In the genomic region with DNA sequence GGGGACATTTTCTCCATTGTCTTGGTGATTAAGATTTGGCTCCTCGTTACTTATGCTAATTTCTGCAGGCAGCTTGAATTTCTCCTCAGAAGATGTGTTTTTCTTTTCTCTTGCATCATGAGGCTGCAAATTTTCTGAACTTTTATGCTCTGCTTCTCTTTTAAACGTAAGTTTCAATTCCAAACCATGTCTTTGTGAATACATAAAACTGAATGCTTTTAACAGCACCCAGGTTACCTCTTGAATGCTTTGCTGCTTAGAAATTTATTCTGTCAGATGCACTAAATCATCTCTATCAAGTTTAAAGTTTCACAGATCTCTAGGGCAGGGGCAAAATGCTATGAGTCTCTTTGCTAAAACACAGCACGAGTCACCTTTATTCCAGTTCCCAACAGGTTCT, we compare ENCODE assay signal across 29 cellular contexts.
"Had no signal": no experiment of that assay in that cellular context is flagged by ENCODE, and none has a peak within 500 bp of the region (broad histone marks: within the 10 kb centered on the region; RNA-seq: fewer than 3 reads in every experiment).

No MANE protein-coding gene starts in this region.

- H3K27ac ChIP-seq: stomach, suprapubic skin, testis, thoracic aorta, thyroid gland, tibial artery, tibial nerve, transverse colon, upper lobe of left lung, upper lobe of right lung, uterus, vagina had no signal

- H3K27me3 ChIP-seq: stomach, suprapubic skin, testis, thyroid gland, tibial artery, tibial nerve, transverse colon, upper lobe of left lung, upper lobe of right lung, uterus, vagina had no signal

- H3K36me3 Mint-ChIP-seq: stimulated activated effector memory CD8-positive, alpha-beta T cell treated with anti-CD3 and anti-CD28 coated beads, Interleukin-12 subunit alpha, Interleukin-12 subunit beta, amount 100 ng/mL, for 72 hours had no signal

- H3K36me3 ChIP-seq: stomach, suprapubic skin, thoracic aorta, thyroid gland, tibial nerve, transverse colon, upper lobe of left lung, upper lobe of right lung, uterus, vagina had no signal

- ATAC-seq: stimulated activated effector memory CD8-positive, alpha-beta T cell treated with anti-CD3 and anti-CD28 coated beads, Interleukin-12 subunit alpha, Interleukin-12 subunit beta, amount 100 ng/mL, for 72 hours; stimulated activated memory B cell treated with anti-CD40 and anti-IgM and Interleukin-4, amounts not matched to agents 10 μg/mL and 1 μg/mL and 100 μg/mL, for 72 hours; stimulated activated naive B cell treated with anti-CD40 and anti-IgM and Interleukin-4, amounts not matched to agents 10 μg/mL and 1 μg/mL and 100 μg/mL, for 72 hours; stimulated activated naive CD8-positive, alpha-beta T cell treated with anti-CD3 and anti-CD28 coated beads, Interleukin-15, amount 100 ng/mL, for 72 hours; stimulated activated naive CD8-positive, alpha-beta T cell treated with anti-CD3 and anti-CD28 coated beads, Interleukin-15, Interleukin-2, amounts not matched to agents 100 U/mL and 50 U/mL, for 24 hours; upper lobe of right lung had no signal

- H3K9me3 ChIP-seq: testis, thyroid gland, vagina had no signal

- H3K4me1 Mint-ChIP-seq: stimulated activated effector memory CD8-positive, alpha-beta T cell treated with anti-CD3 and anti-CD28 coated beads, Interleukin-12 subunit alpha, Interleukin-12 subunit beta, amount 100 ng/mL, for 72 hours; stimulated activated naive CD8-positive, alpha-beta T cell treated with anti-CD3 and anti-CD28 coated beads, Interleukin-15, amount 100 ng/mL, for 72 hours had no signal

- FAIRE-seq: urothelium cell line had no signal

- H3K27me3 Mint-ChIP-seq: stimulated activated memory B cell treated with anti-CD40 and anti-IgM and Interleukin-4, amounts not matched to agents 10 μg/mL and 1 μg/mL and 100 μg/mL, for 72 hours; stimulated activated naive CD8-positive, alpha-beta T cell treated with anti-CD3 and anti-CD28 coated beads, Interleukin-15, amount 100 ng/mL, for 72 hours; stimulated activated naive CD8-positive, alpha-beta T cell treated with anti-CD3 and anti-CD28 coated beads, Interleukin-15, Interleukin-2, amounts not matched to agents 100 ng/mL and 50 ng/mL, for 24 hours; type B pancreatic cell had no signal

- H3K4me3 ChIP-seq: stomach, suprapubic skin, testis, thoracic aorta, thyroid gland, tibial artery, tibial nerve, transverse colon, upper lobe of left lung, upper lobe of right lung, uterus, vagina had no signal

- DNase-seq: stimulated activated CD4-positive, alpha-beta T cell treated with anti-CD3 and anti-CD28 coated beads, Interleukin-2, amount 100 ng/mL, for 48 hours; stimulated activated CD4-positive, alpha-beta T cell treated with anti-CD3 and anti-CD28 coated beads, Interleukin-4, amount 100 ng/mL, for 1 hour; stimulated activated CD4-positive, alpha-beta T cell treated with anti-CD3 and anti-CD28 coated beads, Interleukin-4, amount 100 ng/mL, for 24 hours; stimulated activated CD4-positive, alpha-beta T cell treated with anti-CD3 and anti-CD28 coated beads, Interleukin-4, amount 100 ng/mL, for 4 hours; stimulated activated CD8-positive, alpha-beta memory T cell treated with anti-CD3 and anti-CD28 coated beads, Interleukin-4, amount 100 ng/mL, for 48 hours; stimulated activated naive B cell treated with anti-CD40 and anti-IgM and Interleukin-4, amounts not matched to agents 10 μg/mL and 1 μg/mL and 100 μg/mL, for 72 hours; stimulated activated naive CD4-positive, alpha-beta T cell; stimulated activated naive CD4-positive, alpha-beta T cell treated with Interleukin-2 at 50 U/mL for 16 hours; stimulated activated naive CD8-positive, alpha-beta T cell treated with anti-CD3 and anti-CD28 coated beads, Interleukin-15, amount 100 ng/mL, for 72 hours; stimulated activated naive CD8-positive, alpha-beta T cell treated with anti-CD3 and anti-CD28 coated beads, Interleukin-15, Interleukin-2, amounts not matched to agents 100 U/mL and 50 U/mL, for 24 hours; stomach; substantia nigra; testis; thyroid gland; tibial artery; transverse colon; trophoblast cell; upper lobe of left lung; upper lobe of right lung; uterus had no signal

- H3K4me3 Mint-ChIP-seq: stimulated activated effector memory CD8-positive, alpha-beta T cell treated with anti-CD3 and anti-CD28 coated beads, Interleukin-12 subunit alpha, Interleukin-12 subunit beta, amount 100 ng/mL, for 72 hours; stimulated activated memory B cell treated with anti-CD40 and anti-IgM and Interleukin-4, amounts not matched to agents 10 μg/mL and 1 μg/mL and 100 μg/mL, for 72 hours; stimulated activated naive B cell treated with anti-CD40 and anti-IgM and Interleukin-4, amounts not matched to agents 10 μg/mL and 1 μg/mL and 100 μg/mL, for 72 hours; stimulated activated naive CD8-positive, alpha-beta T cell treated with anti-CD3 and anti-CD28 coated beads, Interleukin-15, amount 100 ng/mL, for 72 hours; stimulated activated naive CD8-positive, alpha-beta T cell treated with anti-CD3 and anti-CD28 coated beads, Interleukin-15, Interleukin-2, amounts not matched to agents 100 ng/mL and 50 ng/mL, for 24 hours; type B pancreatic cell had no signal

- H3K27ac Mint-ChIP-seq: stimulated activated effector memory CD8-positive, alpha-beta T cell treated with anti-CD3 and anti-CD28 coated beads, Interleukin-12 subunit alpha, Interleukin-12 subunit beta, amount 100 ng/mL, for 72 hours; stimulated activated memory B cell treated with anti-CD40 and anti-IgM and Interleukin-4, amounts not matched to agents 10 μg/mL and 1 μg/mL and 100 μg/mL, for 72 hours; stimulated activated naive B cell treated with anti-CD40 and anti-IgM and Interleukin-4, amounts not matched to agents 10 μg/mL and 1 μg/mL and 100 μg/mL, for 72 hours; stimulated activated naive CD8-positive, alpha-beta T cell treated with anti-CD3 and anti-CD28 coated beads, Interleukin-15, Interleukin-2, amounts not matched to agents 100 ng/mL and 50 ng/mL, for 24 hours; type B pancreatic cell had no signal

- H3K4me1 ChIP-seq: stomach, suprapubic skin, testis, thyroid gland, tibial artery, tibial nerve, transverse colon, upper lobe of left lung, upper lobe of right lung, uterus, vagina had no signal
